8 cellular contexts compared by ENCODE assay signal in the genomic region with DNA sequence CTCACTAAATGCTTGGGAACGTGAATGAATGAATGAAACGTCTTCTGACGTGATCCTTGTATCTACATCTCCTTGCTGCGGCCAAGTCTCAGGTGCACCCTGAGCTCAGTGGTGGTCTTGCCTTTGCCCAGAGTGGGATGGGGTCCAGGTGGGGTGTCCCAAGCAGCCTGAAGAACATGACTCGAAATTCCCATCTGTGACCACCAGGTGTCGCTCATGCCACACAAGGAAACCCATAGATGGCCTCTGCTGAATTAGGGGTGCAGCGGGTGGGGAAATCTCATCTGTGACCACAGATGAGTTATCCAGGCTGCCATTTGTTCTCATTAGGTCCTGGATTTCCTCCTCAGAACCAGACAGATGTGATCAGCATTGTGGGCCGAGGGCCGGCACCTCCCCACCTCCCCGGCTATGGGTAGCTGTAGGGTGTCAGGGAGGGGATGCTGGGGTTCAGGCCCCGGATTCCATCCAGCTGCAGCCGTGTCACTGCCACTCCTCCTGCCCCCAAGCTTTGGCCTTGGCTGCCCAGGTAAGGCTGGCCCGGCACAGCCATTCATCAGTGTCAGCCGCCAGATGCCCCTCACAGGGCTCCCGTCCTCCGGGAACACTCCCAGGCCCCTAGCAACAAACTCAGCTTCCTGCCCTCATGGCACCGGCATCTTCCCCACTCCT. TPM values are rescaled to one million over a fixed set of nuclear protein-coding genes. Genes with fewer than 3 reads are reported as not detected.
DNase-seq lines count a peak whose midpoint lies in the region; ATAC-seq, FAIRE-seq and TF ChIP-seq lines count a peak whose summit lies in the region.

No MANE protein-coding gene starts in this region.

- DNase-seq in EL, result peak; percentile 73
- peak; percentile 49 for DNase-seq in HS-5 (ENCODE audit: low read depth)
- DNase-seq in SJCRH30, result peak; percentile 70 to 94
- DNase-seq in activated naive CD4-positive, alpha-beta T cell (lab: John Stamatoyannopoulos, UW), result peak; percentile 47 to 58 (median 53)
- DNase-seq in posterior cingulate gyrus, result peak in 8 of 10 donors; percentile 67 to 94 (median 76)
- DNase-seq in urothelium cell line (ENCODE audit: low spot score), result peak; percentile 88

- TF ChIP-seq POLR2A in gastroesophageal sphincter (IDR thresholded peaks at IDR 0.05), result no peak

- ATAC-seq in gastroesophageal sphincter (no peak), HG03460 (IDR thresholded peaks at IDR 0.05; ENCODE audit: unreplicated experiment) (no peak)

- H3K4me1 ChIP-seq in SJCRH30 (peaks cover 24% of the 10 kb centered on the region), gastroesophageal sphincter (peaks cover 0 to 35% (median 15%) of the 10 kb centered on the region in 3 donors)

- no peak overlapping the region for H3K4me3 ChIP-seq in SJCRH30
- no peak overlapping the region for H3K4me3 ChIP-seq in gastroesophageal sphincter

- H3K27ac ChIP-seq in SJCRH30 (no peak overlapping the region), gastroesophageal sphincter (peak overlapping the region in 2 of 4 donors; percentile 82 to 84)

- TF ChIP-seq EP300 in gastroesophageal sphincter (IDR thresholded peaks at IDR 0.05), result no peak

- H3K27me3 ChIP-seq in SJCRH30 (no peaks in the 10 kb centered on the region), gastroesophageal sphincter (no peaks in the 10 kb centered on the region)

- no peaks in the 10 kb centered on the region for H3K9me3 ChIP-seq in SJCRH30 (replicated peaks)
- no peaks in the 10 kb centered on the region for H3K9me3 ChIP-seq in gastroesophageal sphincter

- intact Hi-C loops in posterior cingulate gyrus (cut with DNase I), result loop anchor here (5.0 kb wide), 1 partner anchor 292 kb away; no protein-coding TSS in a partner anchor

- 44 to 53% methylated on average over 3 of the region's 17 CpGs for WGBS in gastroesophageal sphincter (ENCODE audit: low coverage in 1 of 2), 2 donors

- peak in 3 of 4 experiments; percentile 81 to 90 (median 84) for TF ChIP-seq CTCF in gastroesophageal sphincter (IDR thresholded peaks at IDR 0.05)

- peak; percentile 99 for FAIRE-seq in urothelium cell line (lab: Jason Lieb, UNC)

- H3K36me3 ChIP-seq in SJCRH30 (no peaks in the 10 kb centered on the region), gastroesophageal sphincter (no peaks in the 10 kb centered on the region)

RNA-seq across cellular contexts. Expression of a gene that starts 21.0 kb away (rescaled TPM):
- 18.1 and 19.3 TPM in 2 replicates for total RNA-seq in SJCRH30 (2014; rRNA removed; shearing (Covaris generic))
- 10 to 100 TPM; 22.5 to 63.2 (median 35.1) TPM for total RNA-seq in gastroesophageal sphincter
